Comparison of ENCODE assay signal across 8 cellular contexts in the genomic region with DNA sequence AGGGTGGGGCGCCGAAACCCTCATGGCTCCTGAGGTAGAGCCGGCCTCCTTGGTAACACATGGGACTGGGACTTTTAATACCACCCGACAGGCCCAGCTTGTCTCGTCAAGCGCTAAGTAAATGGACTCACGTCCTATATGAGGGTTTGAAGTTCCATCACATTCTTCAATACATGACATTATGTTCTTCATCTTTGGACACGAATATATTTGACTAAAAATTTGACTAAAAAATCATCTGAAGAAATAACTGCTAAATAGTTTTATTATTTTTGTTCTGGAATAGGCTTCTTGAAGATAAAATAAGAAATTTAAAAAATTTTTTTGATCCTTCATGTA. TPM values are rescaled to one million over a fixed set of nuclear protein-coding genes. Genes with fewer than 3 reads are reported as not detected.
DNase-seq lines count a peak whose midpoint lies in the region; ATAC-seq, FAIRE-seq and TF ChIP-seq lines count a peak whose summit lies in the region.

No MANE protein-coding gene starts in this region.

- H3K36me3 ChIP-seq in left lung (peaks cover 0 to 2% of the 10 kb centered on the region in 2 donors), thoracic aorta (peaks cover 3% of the 10 kb centered on the region)

- H3K9me3 ChIP-seq in left lung: peaks cover 0 to 8% of the 10 kb centered on the region in 2 donors
- no peaks in the 10 kb centered on the region for H3K9me3 ChIP-seq in thoracic aorta

- no peak for ATAC-seq in activated CD4-positive, alpha-beta T cell treated with anti-CD3 and anti-CD28 coated beads for 36 hours
- no peak for ATAC-seq in activated naive CD8-positive, alpha-beta T cell treated with anti-CD3 and anti-CD28 coated beads, Interleukin-2, amount 50 U/mL, for 24 hours
- ATAC-seq in left lung: no peak
- ATAC-seq in thoracic aorta (ENCODE audit: insufficient number of reproducible peaks, low FRiP score, low read depth): no peak

- H3K27me3 ChIP-seq in left lung: no peaks in the 10 kb centered on the region
- no peaks in the 10 kb centered on the region for H3K27me3 ChIP-seq in thoracic aorta (replicated peaks; ENCODE audit: insufficient read depth)

- peaks cover 13% of the 10 kb centered on the region for H3K36me3 Mint-ChIP-seq in activated CD4-positive, alpha-beta T cell treated with anti-CD3 and anti-CD28 coated beads for 36 hours (ENCODE audit: low read depth)
- H3K36me3 Mint-ChIP-seq in activated naive CD8-positive, alpha-beta T cell treated with anti-CD3 and anti-CD28 coated beads, Interleukin-2, amount 50 U/mL, for 24 hours (ENCODE audit: low read depth): peaks cover 30% of the 10 kb centered on the region

- no peaks in the 10 kb centered on the region for H3K27me3 Mint-ChIP-seq in activated CD4-positive, alpha-beta T cell treated with anti-CD3 and anti-CD28 coated beads for 36 hours
- H3K27me3 Mint-ChIP-seq in activated naive CD8-positive, alpha-beta T cell treated with anti-CD3 and anti-CD28 coated beads, Interleukin-2, amount 50 U/mL, for 24 hours: no peaks in the 10 kb centered on the region

- no peak for DNase-seq in activated CD4-positive, alpha-beta T cell treated with anti-CD3 and anti-CD28 coated beads for 36 hours
- DNase-seq in activated CD4-positive, alpha-beta T cell treated with anti-CD3 and anti-CD28 coated beads, Interleukin-2, amount 50 U/mL, for 1 hour: no peak
- no peak for DNase-seq in activated naive CD8-positive, alpha-beta T cell treated with anti-CD3 and anti-CD28 coated beads, Interleukin-2, amount 50 U/mL, for 24 hours
- no peak for DNase-seq in left lung
- DNase-seq in thoracic aorta (ENCODE audit: low spot score): no peak
- no peak for DNase-seq in stimulated activated CD4-positive, alpha-beta T cell treated with anti-CD3 and anti-CD28 coated beads, Interleukin-15, amount 100 ng/mL, for 24 hours
- no peak for DNase-seq in NCI-H2171 treated with DMSO at 0.1 percent for 48 hours (lab: John Stamatoyannopoulos, UW)
- no peak for DNase-seq in HTR-8/SVneo (ENCODE audit: insufficient read length, low spot score)

- H3K4me1 Mint-ChIP-seq in activated CD4-positive, alpha-beta T cell treated with anti-CD3 and anti-CD28 coated beads for 36 hours: peaks cover 19% of the 10 kb centered on the region
- peaks cover 16% of the 10 kb centered on the region for H3K4me1 Mint-ChIP-seq in activated naive CD8-positive, alpha-beta T cell treated with anti-CD3 and anti-CD28 coated beads, Interleukin-2, amount 50 U/mL, for 24 hours

- H3K4me3 ChIP-seq in left lung (peak overlapping the region; percentile 83 to 85), thoracic aorta (peak overlapping the region; percentile 94)

- no peaks in the 10 kb centered on the region for H3K9me3 Mint-ChIP-seq in activated CD4-positive, alpha-beta T cell treated with anti-CD3 and anti-CD28 coated beads for 36 hours (ENCODE audit: low read depth)
- H3K9me3 Mint-ChIP-seq in activated naive CD8-positive, alpha-beta T cell treated with anti-CD3 and anti-CD28 coated beads, Interleukin-2, amount 50 U/mL, for 24 hours: peaks cover 21% of the 10 kb centered on the region

- H3K4me1 ChIP-seq in left lung (peaks cover 0 to 10% of the 10 kb centered on the region in 2 donors), thoracic aorta (ENCODE audit: control insufficient read depth in 1 of 2, low read depth in 2 of 2) (peaks cover 5 to 12% of the 10 kb centered on the region in 2 donors)

- CTCF ChIA-PET in activated CD4-positive, alpha-beta T cell treated with anti-CD3 and anti-CD28 coated beads for 36 hours (lab: Charles Lee): interaction anchor here (0.7 kb wide), 1 partner anchor 63 kb away, joined by 3 read pairs; no protein-coding TSS in a partner anchor

- POLR2A ChIA-PET in activated CD4-positive, alpha-beta T cell treated with anti-CD3 and anti-CD28 coated beads for 36 hours (lab: Charles Lee): interaction anchor here (0.6 to 1.0 kb wide), 2 partner anchors 37 to 1115 kb away, joined by 3 read pairs; a partner anchor contains a TSS

- H3K27ac Mint-ChIP-seq in activated CD4-positive, alpha-beta T cell treated with anti-CD3 and anti-CD28 coated beads for 36 hours: peak overlapping the region; percentile 89
- H3K27ac Mint-ChIP-seq in activated naive CD8-positive, alpha-beta T cell treated with anti-CD3 and anti-CD28 coated beads, Interleukin-2, amount 50 U/mL, for 24 hours: peak overlapping the region; percentile 79

- intact Hi-C loops in activated CD4-positive, alpha-beta T cell treated with anti-CD3 and anti-CD28 coated beads for 36 hours (cut with DNase I, micrococcal nuclease): loop anchor here (1.0 to 2.0 kb wide), 7 partner anchors 27 to 251 kb away; a partner anchor contains a TSS
- intact Hi-C loops in left lung (cut with DNase I): no loop called here

- TF ChIP-seq CTCF in left lung (IDR thresholded peaks at IDR 0.05) (no peak), thoracic aorta (IDR thresholded peaks at IDR 0.05) (peak; percentile 4)

- peak overlapping the region; percentile 88 for H3K4me3 Mint-ChIP-seq in activated CD4-positive, alpha-beta T cell treated with anti-CD3 and anti-CD28 coated beads for 36 hours
- peak overlapping the region; percentile 98 for H3K4me3 Mint-ChIP-seq in activated naive CD8-positive, alpha-beta T cell treated with anti-CD3 and anti-CD28 coated beads, Interleukin-2, amount 50 U/mL, for 24 hours

- no peak for FAIRE-seq in HTR-8/SVneo (lab: Jason Lieb, UNC)

- H3K27ac ChIP-seq in left lung: peak overlapping the region; percentile 67 to 80
- peak overlapping the region in 1 of 2 donors; percentile 63 for H3K27ac ChIP-seq in thoracic aorta

RNA-seq across cellular contexts. Expression of a gene that starts 0.3 kb away (rescaled TPM):
- 1 to 10 TPM; 4.9 to 8.3 TPM for total RNA-seq in activated CD4-positive, alpha-beta T cell treated with anti-CD3 and anti-CD28 coated beads for 36 hours
- total RNA-seq in left lung: 1 to 10 TPM; 6.5 to 8.3 TPM
- 1 to 10 TPM; 3.5 to 4.1 TPM for total RNA-seq in thoracic aorta

RNA-seq across cellular contexts. Expression of a gene that starts 59.5 kb away (rescaled TPM):
- total RNA-seq in activated CD4-positive, alpha-beta T cell treated with anti-CD3 and anti-CD28 coated beads for 36 hours: 1 to 10 TPM; 8.9 to 9.7 TPM
- total RNA-seq in left lung (10 to 100 TPM; 12.7 to 15.3 TPM), thoracic aorta (10 to 100 TPM in 1 of 2 donors, 1 to 10 TPM in 1; 5.8 to 18.8 TPM)

Comparison
In these comparisons a context has a peak if more than half of its experiments do, and no peak if none do; other contexts are left out.
1. intact Hi-C loops: an anchor here in activated CD4-positive, alpha-beta T cell treated with anti-CD3 and anti-CD28 coated beads for 36 hours (1.0 to 2.0 kb wide); none called in left lung.